ENCODE assay signal across 26 cellular contexts in the genomic region with DNA sequence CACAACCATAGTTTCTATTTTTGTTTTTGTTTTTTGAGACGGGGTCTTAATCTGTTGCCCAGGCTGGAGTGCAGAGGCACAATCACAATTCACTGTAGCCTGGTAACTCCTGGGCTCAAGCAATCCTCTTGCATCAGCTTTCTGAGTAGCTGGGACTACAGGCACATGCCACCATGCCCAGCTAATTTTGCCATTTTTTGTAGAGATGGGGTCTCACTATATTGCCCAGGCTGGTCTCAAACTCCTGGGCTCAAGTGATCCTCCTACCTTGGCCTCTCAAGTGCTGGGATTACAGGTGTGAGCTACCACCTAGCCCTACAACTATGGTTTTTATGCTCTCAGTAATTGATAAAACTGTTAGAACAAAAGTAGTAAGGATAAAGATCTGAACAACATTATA.
"Had no signal": no experiment of that assay in that cellular context is flagged by ENCODE, and none has a peak within 500 bp of the region (broad histone marks: within the 10 kb centered on the region; RNA-seq: fewer than 3 reads in every experiment).

No MANE protein-coding gene starts in this region.

- H3K27ac Mint-ChIP-seq: effector memory CD8-positive, alpha-beta T cell; endodermal cell; mesothelial cell of epicardium; naive thymus-derived CD8-positive, alpha-beta T cell had no signal

- DNase-seq: dermis blood vessel endothelial cell; dorsolateral prefrontal cortex; effector CD8-positive, alpha-beta T cell; effector memory CD8-positive, alpha-beta T cell; endodermal cell; erythroblast; esophagus squamous epithelium; foreskin fibroblast; foreskin melanocyte; gastrocnemius medialis; glutamatergic neuron; head of caudate nucleus; heart right ventricle; hippocampal formation; left cardiac atrium; left lung; left ventricle myocardium superior; lower lobe of right lung; mesenchymal stem cell; mucosa of descending colon; naive B cell; naive thymus-derived CD8-positive, alpha-beta T cell had no signal

- H3K9me3 ChIP-seq: esophagus squamous epithelium, gastrocnemius medialis, heart right ventricle, left lung, lower lobe of right lung, mucosa of descending colon had no signal

- H3K36me3 Mint-ChIP-seq: naive B cell; naive thymus-derived CD8-positive, alpha-beta T cell had no signal

- H3K9me3 Mint-ChIP-seq: effector memory CD8-positive, alpha-beta T cell; endodermal cell had no signal

- H3K4me1 Mint-ChIP-seq: naive B cell had no signal

- H3K27ac ChIP-seq: coronary artery, dorsolateral prefrontal cortex, epithelial cell of prostate, esophagus squamous epithelium, gastrocnemius medialis, heart right ventricle, left lung, lower lobe of right lung had no signal

- H3K4me3 Mint-ChIP-seq: effector memory CD8-positive, alpha-beta T cell; endodermal cell; mesothelial cell of epicardium; naive B cell; naive thymus-derived CD8-positive, alpha-beta T cell had no signal

- ATAC-seq: effector memory CD8-positive, alpha-beta T cell; esophagus mucosa; gastrocnemius medialis; heart right ventricle; left cardiac atrium; left lung; left ventricle myocardium superior; lower lobe of right lung; mucosa of descending colon; naive thymus-derived CD8-positive, alpha-beta T cell had no signal

- H3K4me1 ChIP-seq: esophagus squamous epithelium, gastrocnemius medialis, heart right ventricle, left lung, lower lobe of right lung had no signal

- H3K4me3 ChIP-seq: coronary artery, dorsolateral prefrontal cortex, esophagus squamous epithelium, gastrocnemius medialis, heart right ventricle, left lung, lower lobe of right lung, mucosa of descending colon had no signal

- H3K36me3 ChIP-seq: esophagus squamous epithelium, gastrocnemius medialis, heart right ventricle, left lung, lower lobe of right lung had no signal
